In genomic region chr5:154901276-154901675, GRCh38 we compare ENCODE assay signal across 11 cellular contexts.
"Had no signal": no experiment of that assay in that cellular context is flagged by ENCODE, and none has a peak within 500 bp of the region (broad histone marks: within the 10 kb centered on the region; RNA-seq: fewer than 3 reads in every experiment).

No MANE protein-coding gene starts in this region.

- H3K36me3 ChIP-seq: uterus had no signal

- H3K27ac ChIP-seq: right atrium auricular region, uterus had no signal

- H3K9me3 ChIP-seq: mucosa of descending colon, right atrium auricular region, uterus had no signal

- ATAC-seq: activated CD4-positive, CD25-positive, alpha-beta regulatory T cell treated with anti-CD3 and anti-CD28 coated beads, Interleukin-2, amount 50 U/mL, for 24 hours; mucosa of descending colon; natural killer cell had no signal

- H3K27me3 ChIP-seq: right atrium auricular region, uterus had no signal

- H3K4me3 ChIP-seq: mucosa of descending colon, right atrium auricular region, uterus had no signal

- H3K4me1 ChIP-seq: right atrium auricular region, uterus had no signal

- DNase-seq: amygdala; glutamatergic neuron; mammary epithelial cell; mucosa of descending colon; natural killer cell; stimulated activated CD4-positive, alpha-beta T cell treated with anti-CD3 and anti-CD28 coated beads, Interleukin-12 subunit alpha, Interleukin-12 subunit beta, amount 100 ng/mL, for 4 hours; stimulated activated naive CD4-positive, alpha-beta T cell; T-helper 2 cell; uterus had no signal
